ENCODE assay signal across 1 cellular context in the genomic region with DNA sequence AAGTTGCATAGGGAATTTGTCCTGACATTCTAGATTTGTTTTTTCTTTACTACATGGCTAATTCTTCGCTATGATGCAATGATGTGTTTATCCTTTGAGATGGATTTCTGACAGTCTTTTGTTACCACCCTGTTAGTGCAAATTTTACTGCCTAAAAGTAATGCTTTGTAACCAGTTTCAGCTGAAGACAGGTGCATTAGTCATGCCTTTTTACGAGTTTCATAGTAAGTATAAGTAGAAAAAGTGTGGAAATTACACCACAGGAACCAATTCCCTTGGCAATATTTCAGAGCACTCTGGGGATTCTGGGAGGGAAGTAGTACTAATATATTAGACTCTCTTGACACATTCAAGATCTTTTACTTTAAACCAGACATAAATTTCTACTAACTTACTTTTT.
TF ChIP-seq lines count a peak whose summit lies in the region.

No MANE protein-coding gene starts in this region.

TF ChIP-seq in HEK293, 187 proteins besides CTCF, POLR2A, EP300 and RAD21 (continued from another document and continues in another):
- TF ChIP-seq, protein P1, sequence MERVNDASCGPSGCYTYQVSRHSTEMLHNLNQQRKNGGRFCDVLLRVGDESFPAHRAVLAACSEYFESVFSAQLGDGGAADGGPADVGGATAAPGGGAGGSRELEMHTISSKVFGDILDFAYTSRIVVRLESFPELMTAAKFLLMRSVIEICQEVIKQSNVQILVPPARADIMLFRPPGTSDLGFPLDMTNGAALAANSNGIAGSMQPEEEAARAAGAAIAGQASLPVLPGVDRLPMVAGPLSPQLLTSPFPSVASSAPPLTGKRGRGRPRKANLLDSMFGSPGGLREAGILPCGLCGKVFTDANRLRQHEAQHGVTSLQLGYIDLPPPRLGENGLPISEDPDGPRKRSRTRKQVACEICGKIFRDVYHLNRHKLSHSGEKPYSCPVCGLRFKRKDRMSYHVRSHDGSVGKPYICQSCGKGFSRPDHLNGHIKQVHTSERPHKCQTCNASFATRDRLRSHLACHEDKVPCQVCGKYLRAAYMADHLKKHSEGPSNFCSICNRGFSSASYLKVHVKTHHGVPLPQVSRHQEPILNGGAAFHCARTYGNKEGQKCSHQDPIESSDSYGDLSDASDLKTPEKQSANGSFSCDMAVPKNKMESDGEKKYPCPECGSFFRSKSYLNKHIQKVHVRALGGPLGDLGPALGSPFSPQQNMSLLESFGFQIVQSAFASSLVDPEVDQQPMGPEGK (tag by site-specific recombination; IDR thresholded peaks at IDR 0.05) = no peak; the same call in 1 of the 2 replicates
- TF ChIP-seq ZNF530 (tag by site-specific recombination; IDR thresholded peaks at IDR 0.05; ENCODE audit: low read depth) = no peak
- TF ChIP-seq ZNF843 (tag by site-specific recombination; IDR thresholded peaks at IDR 0.05) = peak; percentile 98
- peak; percentile 77 for TF ChIP-seq ZNF398 (tag by site-specific recombination; IDR thresholded peaks at IDR 0.05)
- peak; percentile 24; the same call in 1 of the 2 replicates for TF ChIP-seq BCL11A (tag by site-specific recombination; IDR thresholded peaks at IDR 0.05; ENCODE audit: low read depth)
- no peak for TF ChIP-seq ZNF621 (tag by site-specific recombination; IDR thresholded peaks at IDR 0.05)
- TF ChIP-seq ZNF394 (tag by site-specific recombination; IDR thresholded peaks at IDR 0.05; ENCODE audit: borderline replicate concordance) = peak; percentile 62; the same call in 1 of the 2 replicates
- no peak for TF ChIP-seq ZNF169 (tag by site-specific recombination; IDR thresholded peaks at IDR 0.05)
- peak; percentile 45; the same call in 1 of the 2 replicates for TF ChIP-seq ZBTB17 (tag by site-specific recombination; IDR thresholded peaks at IDR 0.05)
- TF ChIP-seq ZNF664 (tag by site-specific recombination; IDR thresholded peaks at IDR 0.05) = peak; percentile 56; the same call in 1 of the 2 replicates
- no peak for TF ChIP-seq ZNF521 (tag by site-specific recombination; IDR thresholded peaks at IDR 0.05)
- TF ChIP-seq, protein P2, sequence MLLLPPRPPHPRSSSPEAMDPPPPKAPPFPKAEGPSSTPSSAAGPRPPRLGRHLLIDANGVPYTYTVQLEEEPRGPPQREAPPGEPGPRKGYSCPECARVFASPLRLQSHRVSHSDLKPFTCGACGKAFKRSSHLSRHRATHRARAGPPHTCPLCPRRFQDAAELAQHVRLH (tag by site-specific recombination; IDR thresholded peaks at IDR 0.05) = peak; percentile 84
- TF ChIP-seq ZNF24 (tag by site-specific recombination; IDR thresholded peaks at IDR 0.05) = peak; percentile 70
- no peak for TF ChIP-seq ZNF76 (tag by site-specific recombination; IDR thresholded peaks at IDR 0.05; ENCODE audit: borderline replicate concordance, low read depth)
- TF ChIP-seq ZNF311 (tag by site-specific recombination; IDR thresholded peaks at IDR 0.05; ENCODE audit: borderline replicate concordance) = no peak
- 0 out of 2 replicates have a peak, but pooled peaks have one; percentile 2 for TF ChIP-seq ZNF654 (tag by site-specific recombination; IDR thresholded peaks at IDR 0.05; ENCODE audit: low read depth)
- no peak for TF ChIP-seq ZBTB7A (tag by site-specific recombination; IDR thresholded peaks at IDR 0.05; ENCODE audit: low read depth)
- TF ChIP-seq PRDM10 (tag by site-specific recombination; IDR thresholded peaks at IDR 0.05) = peak; percentile 37; the same call in 1 of the 2 replicates
- TF ChIP-seq SP7 (tag by site-specific recombination; IDR thresholded peaks at IDR 0.05) = peak; percentile 79
- no peak for TF ChIP-seq ZNF202 (tag by site-specific recombination; IDR thresholded peaks at IDR 0.05; ENCODE audit: borderline replicate concordance)
- TF ChIP-seq HOXC10 (CRISPR knock-in tag; IDR thresholded peaks at IDR 0.05) = no peak
- TF ChIP-seq WT1 (tag by site-specific recombination; IDR thresholded peaks at IDR 0.05) = peak; percentile 72
- no peak for TF ChIP-seq ZNF677 (tag by site-specific recombination; IDR thresholded peaks at IDR 0.05)
- TF ChIP-seq ZNF600 (tag by site-specific recombination; IDR thresholded peaks at IDR 0.05) = peak; percentile 52; the same call in 1 of the 2 replicates
- no peak; the same call in 1 of the 2 replicates for TF ChIP-seq ZNF776 (tag by site-specific recombination; IDR thresholded peaks at IDR 0.05; ENCODE audit: borderline replicate concordance)
- TF ChIP-seq ZNF449 (tag by site-specific recombination; IDR thresholded peaks at IDR 0.05) = 0 out of 2 replicates have a peak, but pooled peaks have one; percentile 35
- TF ChIP-seq, protein P3, sequence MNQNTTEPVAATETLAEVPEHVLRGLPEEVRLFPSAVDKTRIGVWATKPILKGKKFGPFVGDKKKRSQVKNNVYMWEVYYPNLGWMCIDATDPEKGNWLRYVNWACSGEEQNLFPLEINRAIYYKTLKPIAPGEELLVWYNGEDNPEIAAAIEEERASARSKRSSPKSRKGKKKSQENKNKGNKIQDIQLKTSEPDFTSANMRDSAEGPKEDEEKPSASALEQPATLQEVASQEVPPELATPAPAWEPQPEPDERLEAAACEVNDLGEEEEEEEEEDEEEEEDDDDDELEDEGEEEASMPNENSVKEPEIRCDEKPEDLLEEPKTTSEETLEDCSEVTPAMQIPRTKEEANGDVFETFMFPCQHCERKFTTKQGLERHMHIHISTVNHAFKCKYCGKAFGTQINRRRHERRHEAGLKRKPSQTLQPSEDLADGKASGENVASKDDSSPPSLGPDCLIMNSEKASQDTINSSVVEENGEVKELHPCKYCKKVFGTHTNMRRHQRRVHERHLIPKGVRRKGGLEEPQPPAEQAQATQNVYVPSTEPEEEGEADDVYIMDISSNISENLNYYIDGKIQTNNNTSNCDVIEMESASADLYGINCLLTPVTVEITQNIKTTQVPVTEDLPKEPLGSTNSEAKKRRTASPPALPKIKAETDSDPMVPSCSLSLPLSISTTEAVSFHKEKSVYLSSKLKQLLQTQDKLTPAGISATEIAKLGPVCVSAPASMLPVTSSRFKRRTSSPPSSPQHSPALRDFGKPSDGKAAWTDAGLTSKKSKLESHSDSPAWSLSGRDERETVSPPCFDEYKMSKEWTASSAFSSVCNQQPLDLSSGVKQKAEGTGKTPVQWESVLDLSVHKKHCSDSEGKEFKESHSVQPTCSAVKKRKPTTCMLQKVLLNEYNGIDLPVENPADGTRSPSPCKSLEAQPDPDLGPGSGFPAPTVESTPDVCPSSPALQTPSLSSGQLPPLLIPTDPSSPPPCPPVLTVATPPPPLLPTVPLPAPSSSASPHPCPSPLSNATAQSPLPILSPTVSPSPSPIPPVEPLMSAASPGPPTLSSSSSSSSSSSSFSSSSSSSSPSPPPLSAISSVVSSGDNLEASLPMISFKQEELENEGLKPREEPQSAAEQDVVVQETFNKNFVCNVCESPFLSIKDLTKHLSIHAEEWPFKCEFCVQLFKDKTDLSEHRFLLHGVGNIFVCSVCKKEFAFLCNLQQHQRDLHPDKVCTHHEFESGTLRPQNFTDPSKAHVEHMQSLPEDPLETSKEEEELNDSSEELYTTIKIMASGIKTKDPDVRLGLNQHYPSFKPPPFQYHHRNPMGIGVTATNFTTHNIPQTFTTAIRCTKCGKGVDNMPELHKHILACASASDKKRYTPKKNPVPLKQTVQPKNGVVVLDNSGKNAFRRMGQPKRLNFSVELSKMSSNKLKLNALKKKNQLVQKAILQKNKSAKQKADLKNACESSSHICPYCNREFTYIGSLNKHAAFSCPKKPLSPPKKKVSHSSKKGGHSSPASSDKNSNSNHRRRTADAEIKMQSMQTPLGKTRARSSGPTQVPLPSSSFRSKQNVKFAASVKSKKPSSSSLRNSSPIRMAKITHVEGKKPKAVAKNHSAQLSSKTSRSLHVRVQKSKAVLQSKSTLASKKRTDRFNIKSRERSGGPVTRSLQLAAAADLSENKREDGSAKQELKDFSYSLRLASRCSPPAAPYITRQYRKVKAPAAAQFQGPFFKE (tag by site-specific recombination; IDR thresholded peaks at IDR 0.05; ENCODE audit: borderline replicate concordance) = no peak
- TF ChIP-seq FEZF1 (tag by site-specific recombination; IDR thresholded peaks at IDR 0.05) = peak; percentile 95
- TF ChIP-seq ZNF560 (tag by site-specific recombination; IDR thresholded peaks at IDR 0.05; ENCODE audit: borderline replicate concordance) = no peak
- no peak for TF ChIP-seq ZNF23 (tag by site-specific recombination; IDR thresholded peaks at IDR 0.05; ENCODE audit: borderline replicate concordance)
- TF ChIP-seq, protein P4, sequence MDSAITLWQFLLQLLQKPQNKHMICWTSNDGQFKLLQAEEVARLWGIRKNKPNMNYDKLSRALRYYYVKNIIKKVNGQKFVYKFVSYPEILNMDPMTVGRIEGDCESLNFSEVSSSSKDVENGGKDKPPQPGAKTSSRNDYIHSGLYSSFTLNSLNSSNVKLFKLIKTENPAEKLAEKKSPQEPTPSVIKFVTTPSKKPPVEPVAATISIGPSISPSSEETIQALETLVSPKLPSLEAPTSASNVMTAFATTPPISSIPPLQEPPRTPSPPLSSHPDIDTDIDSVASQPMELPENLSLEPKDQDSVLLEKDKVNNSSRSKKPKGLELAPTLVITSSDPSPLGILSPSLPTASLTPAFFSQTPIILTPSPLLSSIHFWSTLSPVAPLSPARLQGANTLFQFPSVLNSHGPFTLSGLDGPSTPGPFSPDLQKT (IDR thresholded peaks at IDR 0.05; ENCODE audit: borderline replicate concordance, low read depth, low read length) = no peak
- TF ChIP-seq, protein P5, sequence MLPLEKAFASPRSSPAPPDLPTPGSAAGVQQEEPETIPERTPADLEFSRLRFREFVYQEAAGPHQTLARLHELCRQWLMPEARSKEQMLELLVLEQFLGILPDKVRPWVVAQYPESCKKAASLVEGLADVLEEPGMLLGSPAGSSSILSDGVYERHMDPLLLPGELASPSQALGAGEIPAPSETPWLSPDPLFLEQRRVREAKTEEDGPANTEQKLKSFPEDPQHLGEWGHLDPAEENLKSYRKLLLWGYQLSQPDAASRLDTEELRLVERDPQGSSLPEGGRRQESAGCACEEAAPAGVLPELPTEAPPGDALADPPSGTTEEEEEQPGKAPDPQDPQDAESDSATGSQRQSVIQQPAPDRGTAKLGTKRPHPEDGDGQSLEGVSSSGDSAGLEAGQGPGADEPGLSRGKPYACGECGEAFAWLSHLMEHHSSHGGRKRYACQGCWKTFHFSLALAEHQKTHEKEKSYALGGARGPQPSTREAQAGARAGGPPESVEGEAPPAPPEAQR (tag by site-specific recombination; IDR thresholded peaks at IDR 0.05) = no peak
- no peak for TF ChIP-seq ZNF391 (tag by site-specific recombination; IDR thresholded peaks at IDR 0.05; ENCODE audit: borderline replicate concordance, low read depth)
- TF ChIP-seq ZSCAN16 (tag by site-specific recombination; IDR thresholded peaks at IDR 0.05) = no peak; the same call in 1 of the 2 replicates
- peak; percentile 74 for TF ChIP-seq ZNF792 (tag by site-specific recombination; IDR thresholded peaks at IDR 0.05)
- peak; percentile 63; the same call in 1 of the 2 replicates for TF ChIP-seq ZNF596 (tag by site-specific recombination; IDR thresholded peaks at IDR 0.05)
- TF ChIP-seq ZNF302 (tag by site-specific recombination; IDR thresholded peaks at IDR 0.05; ENCODE audit: low read depth) = no peak
- no peak for TF ChIP-seq ZNF221 (tag by site-specific recombination; IDR thresholded peaks at IDR 0.05; ENCODE audit: borderline replicate concordance)
- TF ChIP-seq ZNF529 (tag by site-specific recombination; IDR thresholded peaks at IDR 0.05; ENCODE audit: insufficient replicate concordance) = peak; percentile 3
- TF ChIP-seq ZFHX2 (tag by site-specific recombination; conservative IDR thresholded peaks at IDR 0.05) = no peak
- TF ChIP-seq GLI2 (tag by site-specific recombination; IDR thresholded peaks at IDR 0.05; ENCODE audit: borderline replicate concordance, low read depth) = peak; percentile 79; the same call in 1 of the 2 replicates
- no peak for TF ChIP-seq ZNF223 (tag by site-specific recombination; IDR thresholded peaks at IDR 0.05)
